In the genomic region with DNA sequence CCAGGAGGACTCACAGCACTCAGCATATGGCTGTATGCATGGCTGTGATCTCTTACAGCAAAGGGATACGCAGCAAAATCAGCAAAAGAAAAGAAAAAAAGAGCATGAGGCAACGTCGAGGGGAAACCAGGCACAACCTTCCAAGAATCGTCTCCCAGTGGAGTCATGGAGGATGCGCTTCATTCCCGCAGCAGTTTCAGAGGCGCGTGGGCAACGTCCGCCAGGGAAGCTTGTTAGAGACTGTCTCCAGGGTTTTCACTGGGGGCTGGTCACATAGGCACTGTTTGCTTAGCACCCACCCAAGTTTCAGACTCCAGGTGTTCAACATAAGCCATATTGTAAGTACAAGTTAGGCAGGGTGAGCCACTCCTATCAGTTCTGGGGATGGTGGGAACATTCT, we compare ENCODE assay signal across 32 cellular contexts. TPM values are rescaled to one million over a fixed set of nuclear protein-coding genes. Genes with fewer than 3 reads are reported as not detected.
"Had no signal": no experiment of that assay in that cellular context is flagged by ENCODE, and none has a peak within 500 bp of the region (broad histone marks: within the 10 kb centered on the region; RNA-seq: fewer than 3 reads in every experiment).

No MANE protein-coding gene starts in this region.

- ATAC-seq: natural killer cell; psoas muscle; right cardiac atrium; sciatic nerve; stimulated activated memory B cell treated with anti-CD40 and anti-IgM and Interleukin-4, amounts not matched to agents 10 μg/mL and 1 μg/mL and 100 μg/mL, for 72 hours; stimulated activated naive CD8-positive, alpha-beta T cell treated with anti-CD3 and anti-CD28 coated beads, Interleukin-15, amount 100 ng/mL, for 72 hours; stimulated activated naive CD8-positive, alpha-beta T cell treated with anti-CD3 and anti-CD28 coated beads, Interleukin-15, Interleukin-2, amounts not matched to agents 100 U/mL and 50 U/mL, for 24 hours; upper lobe of right lung had no signal

- H3K4me3 ChIP-seq: neural progenitor cell, ovary, psoas muscle, skin epidermis, smooth muscle cell, spleen, suprapubic skin, testis, tibial artery, transverse colon, upper lobe of right lung, uterus had no signal

- H3K4me1 ChIP-seq: parathyroid adenoma, psoas muscle, spleen, suprapubic skin, testis, tibial artery, transverse colon, upper lobe of right lung, uterus had no signal

- H3K36me3 ChIP-seq: neural progenitor cell, ovary, spleen, suprapubic skin, tibial artery, transverse colon, upper lobe of right lung, uterus had no signal

- DNase-seq: natural killer cell; occipital lobe; ovary; posterior cingulate gyrus; psoas muscle; right cardiac atrium; spleen; stimulated activated CD4-positive, alpha-beta T cell treated with anti-CD3 and anti-CD28 coated beads, Interleukin-12 subunit alpha, Interleukin-12 subunit beta, amount 100 ng/mL, for 4 hours; stimulated activated CD4-positive, alpha-beta T cell treated with anti-CD3 and anti-CD28 coated beads, Interleukin-1b, Interleukin-23, amount 100 ng/mL, for 48 hours; stimulated activated CD4-positive, alpha-beta T cell treated with anti-CD3 and anti-CD28 coated beads, Interleukin-4, amount 100 ng/mL, for 1 hour; stimulated activated CD4-positive, alpha-beta T cell treated with anti-CD3 and anti-CD28 coated beads, Interleukin-4, amount 100 ng/mL, for 4 hours; stimulated activated CD8-positive, alpha-beta memory T cell treated with anti-CD3 and anti-CD28 coated beads, Interleukin-4, amount 100 ng/mL, for 48 hours; stimulated activated naive CD4-positive, alpha-beta T cell; stimulated activated naive CD8-positive, alpha-beta T cell treated with anti-CD3 and anti-CD28 coated beads, Interleukin-15, amount 100 ng/mL, for 72 hours; stimulated activated naive CD8-positive, alpha-beta T cell treated with anti-CD3 and anti-CD28 coated beads, Interleukin-15, Interleukin-2, amounts not matched to agents 100 U/mL and 50 U/mL, for 24 hours; substantia nigra; testis; tibial artery; transverse colon; upper lobe of right lung; uterus had no signal

- H3K9me3 ChIP-seq: ovary, psoas muscle, spleen, suprapubic skin, testis, tibial artery, transverse colon, upper lobe of right lung, uterus had no signal

- H3K4me1 Mint-ChIP-seq: natural killer cell; stimulated activated memory B cell treated with anti-CD40 and anti-IgM and Interleukin-4, amounts not matched to agents 10 μg/mL and 1 μg/mL and 100 μg/mL, for 72 hours; stimulated activated naive CD8-positive, alpha-beta T cell treated with anti-CD3 and anti-CD28 coated beads, Interleukin-15, amount 100 ng/mL, for 72 hours had no signal

- H3K27ac ChIP-seq: neural progenitor cell, ovary, parathyroid adenoma, psoas muscle, skin epidermis, spleen, suprapubic skin, testis, tibial artery, transverse colon, upper lobe of right lung, uterus had no signal

- H3K4me3 Mint-ChIP-seq: natural killer cell; nephron; neural progenitor cell; stimulated activated memory B cell treated with anti-CD40 and anti-IgM and Interleukin-4, amounts not matched to agents 10 μg/mL and 1 μg/mL and 100 μg/mL, for 72 hours; stimulated activated naive CD8-positive, alpha-beta T cell treated with anti-CD3 and anti-CD28 coated beads, Interleukin-15, amount 100 ng/mL, for 72 hours; type B pancreatic cell had no signal

- H3K36me3 Mint-ChIP-seq: natural killer cell; neural progenitor cell; stimulated activated memory B cell treated with anti-CD40 and anti-IgM and Interleukin-4, amounts not matched to agents 10 μg/mL and 1 μg/mL and 100 μg/mL, for 72 hours; type B pancreatic cell had no signal

- H3K27ac Mint-ChIP-seq: natural killer cell; progenitor cell of endocrine pancreas; stimulated activated memory B cell treated with anti-CD40 and anti-IgM and Interleukin-4, amounts not matched to agents 10 μg/mL and 1 μg/mL and 100 μg/mL, for 72 hours; type B pancreatic cell had no signal

- H3K27me3 ChIP-seq: ovary, suprapubic skin, testis, transverse colon, upper lobe of right lung, uterus had no signal

- H3K9me3 Mint-ChIP-seq: natural killer cell; nephron; stimulated activated memory B cell treated with anti-CD40 and anti-IgM and Interleukin-4, amounts not matched to agents 10 μg/mL and 1 μg/mL and 100 μg/mL, for 72 hours; stimulated activated naive CD8-positive, alpha-beta T cell treated with anti-CD3 and anti-CD28 coated beads, Interleukin-15, amount 100 ng/mL, for 72 hours; type B pancreatic cell had no signal

RNA-seq across cellular contexts. Expression of a gene that starts 44.6 kb away (rescaled TPM):
- total RNA-seq: natural killer cell, osteoblast, ovary, sciatic nerve, suprapubic skin, upper lobe of right lung had no signal
- polyA plus RNA-seq: ovary, smooth muscle cell, spleen had no signal
